ENCODE assay signal across 19 cellular contexts in genomic region chr2:34365937-34366336, GRCh38.
DNase-seq lines count a peak whose midpoint lies in the region; TF ChIP-seq lines count a peak whose summit lies in the region.
"Had no signal": no experiment of that assay in that cellular context is flagged by ENCODE, and none has a peak within 500 bp of the region (broad histone marks: within the 10 kb centered on the region; RNA-seq: fewer than 3 reads in every experiment).

No MANE protein-coding gene starts in this region.

- H3K4me3 Mint-ChIP-seq in endothelial cell (ENCODE audit: unreplicated experiment) (no peak overlapping the region), mesothelial cell of epicardium (peak overlapping the region; percentile 9)
- H3K4me3 Mint-ChIP-seq: CD14-positive monocyte; stimulated activated naive CD8-positive, alpha-beta T cell treated with anti-CD3 and anti-CD28 coated beads, Interleukin-15, amount 100 ng/mL, for 72 hours had no signal

- H3K27ac Mint-ChIP-seq in endothelial cell (ENCODE audit: unreplicated experiment) (no peak overlapping the region), mesothelial cell of epicardium (no peak overlapping the region)
- H3K27ac Mint-ChIP-seq: stimulated activated naive CD8-positive, alpha-beta T cell treated with anti-CD3 and anti-CD28 coated beads, Interleukin-15, amount 100 ng/mL, for 72 hours had no signal

- TF ChIP-seq CTCF in endothelial cell (IDR thresholded peaks at IDR 0.05; ENCODE audit: unreplicated experiment) (no peak), mesothelial cell of epicardium (IDR thresholded peaks at IDR 0.05; ENCODE audit: unreplicated experiment) (no peak)

- H3K4me1 Mint-ChIP-seq in endothelial cell (ENCODE audit: unreplicated experiment) (peaks cover 6% of the 10 kb centered on the region), mesothelial cell of epicardium (peaks cover 22% of the 10 kb centered on the region)
- H3K4me1 Mint-ChIP-seq: CD14-positive monocyte; stimulated activated naive CD8-positive, alpha-beta T cell treated with anti-CD3 and anti-CD28 coated beads, Interleukin-15, amount 100 ng/mL, for 72 hours had no signal

- H3K36me3 Mint-ChIP-seq in endothelial cell (ENCODE audit: low read depth, unreplicated experiment) (no peaks in the 10 kb centered on the region), mesothelial cell of epicardium (no peaks in the 10 kb centered on the region)
- H3K36me3 Mint-ChIP-seq: CD14-positive monocyte had no signal

- H3K9me3 Mint-ChIP-seq in endothelial cell (ENCODE audit: unreplicated experiment) = no peaks in the 10 kb centered on the region
- H3K9me3 Mint-ChIP-seq in mesothelial cell of epicardium = no peaks in the 10 kb centered on the region
- H3K9me3 Mint-ChIP-seq: stimulated activated naive CD8-positive, alpha-beta T cell treated with anti-CD3 and anti-CD28 coated beads, Interleukin-15, amount 100 ng/mL, for 72 hours had no signal

- DNase-seq in D341Med (ENCODE audit: low spot score) = peak; percentile 34
- DNase-seq in NCI-H524 treated with DMSO at 0.1 percent for 48 hours (lab: John Stamatoyannopoulos, UW) = peak; percentile 1
- DNase-seq in endothelial cell (ENCODE audit: low spot score) = peak; percentile 12
- DNase-seq in mesothelial cell of epicardium (ENCODE audit: low spot score in 2 of 2, unreplicated experiment in 2 of 2) = no peak
- no peak for DNase-seq in NCI-H510A treated with DMSO at 0.1 percent for 48 hours (lab: John Stamatoyannopoulos, UW)
- no peak for DNase-seq in T-helper 1 cell
- DNase-seq in SW480 (ENCODE audit: low spot score) = no peak
- DNase-seq in NOMO-1 treated with DMSO at 0.1 percent for 48 hours (lab: John Stamatoyannopoulos, UW; ENCODE audit: unreplicated experiment) = no peak
- DNase-seq: activated CD4-positive, CD25-positive, alpha-beta regulatory T cell treated with anti-CD3 and anti-CD28 coated beads, Interleukin-2, amount 50 U/mL, for 72 hours; amniotic stem cell; erythroblast; left cardiac atrium; NCI-H1105; NCI-H2227 treated with DMSO at 0.1 percent for 48 hours; posterior cingulate gyrus; SHP77; stimulated activated naive CD8-positive, alpha-beta T cell treated with anti-CD3 and anti-CD28 coated beads, Interleukin-15, amount 100 ng/mL, for 72 hours; uterus had no signal

- H3K27me3 Mint-ChIP-seq in endothelial cell (ENCODE audit: unreplicated experiment) = no peaks in the 10 kb centered on the region
- no peaks in the 10 kb centered on the region for H3K27me3 Mint-ChIP-seq in mesothelial cell of epicardium (ENCODE audit: low read depth)
- H3K27me3 Mint-ChIP-seq: stimulated activated naive CD8-positive, alpha-beta T cell treated with anti-CD3 and anti-CD28 coated beads, Interleukin-15, amount 100 ng/mL, for 72 hours had no signal

Comparison
In these comparisons a context has a peak if more than half of its experiments do, and no peak if none do; other contexts are left out.
1. DNase-seq: peak in D341Med (single experiment), NCI-H524 treated with DMSO at 0.1 percent for 48 hours (single experiment) and endothelial cell (single experiment); none in mesothelial cell of epicardium (0 of 2), NCI-H510A treated with DMSO at 0.1 percent for 48 hours (single experiment), T-helper 1 cell (0 of 5), SW480 (single experiment) and NOMO-1 treated with DMSO at 0.1 percent for 48 hours (single experiment).